Comparison of ENCODE assay signal across 1 cellular context in genomic region chr4:61202100-61202637, GRCh38.
TF ChIP-seq lines count a peak whose summit lies in the region.

No MANE protein-coding gene starts in this region.

TF ChIP-seq in SK-N-SH treated with all-trans-retinoic acid at 6 μM for 48 hours, 23 proteins besides CTCF, POLR2A, EP300 and RAD21 (continued from another document):
- TF ChIP-seq, protein P1, sequence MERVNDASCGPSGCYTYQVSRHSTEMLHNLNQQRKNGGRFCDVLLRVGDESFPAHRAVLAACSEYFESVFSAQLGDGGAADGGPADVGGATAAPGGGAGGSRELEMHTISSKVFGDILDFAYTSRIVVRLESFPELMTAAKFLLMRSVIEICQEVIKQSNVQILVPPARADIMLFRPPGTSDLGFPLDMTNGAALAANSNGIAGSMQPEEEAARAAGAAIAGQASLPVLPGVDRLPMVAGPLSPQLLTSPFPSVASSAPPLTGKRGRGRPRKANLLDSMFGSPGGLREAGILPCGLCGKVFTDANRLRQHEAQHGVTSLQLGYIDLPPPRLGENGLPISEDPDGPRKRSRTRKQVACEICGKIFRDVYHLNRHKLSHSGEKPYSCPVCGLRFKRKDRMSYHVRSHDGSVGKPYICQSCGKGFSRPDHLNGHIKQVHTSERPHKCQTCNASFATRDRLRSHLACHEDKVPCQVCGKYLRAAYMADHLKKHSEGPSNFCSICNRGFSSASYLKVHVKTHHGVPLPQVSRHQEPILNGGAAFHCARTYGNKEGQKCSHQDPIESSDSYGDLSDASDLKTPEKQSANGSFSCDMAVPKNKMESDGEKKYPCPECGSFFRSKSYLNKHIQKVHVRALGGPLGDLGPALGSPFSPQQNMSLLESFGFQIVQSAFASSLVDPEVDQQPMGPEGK (CRISPR knock-in tag; IDR thresholded peaks at IDR 0.05; ENCODE audit: borderline replicate concordance): no peak
- TF ChIP-seq TOX (CRISPR knock-in tag; IDR thresholded peaks at IDR 0.05; ENCODE audit: borderline replicate concordance) (no peak), ESRRG (CRISPR knock-in tag; IDR thresholded peaks at IDR 0.05) (no peak), SNAI2 (CRISPR knock-in tag; IDR thresholded peaks at IDR 0.05) (no peak), GLIS3 (CRISPR knock-in tag; IDR thresholded peaks at IDR 0.05) (no peak), ISL1 (CRISPR knock-in tag; IDR thresholded peaks at IDR 0.05) (no peak), PPARA (CRISPR knock-in tag; IDR thresholded peaks at IDR 0.05; ENCODE audit: borderline replicate concordance) (no peak)
